In genomic region chr10:124093774-124094418, GRCh38 we compare ENCODE assay signal across 8 cellular contexts. TPM values are rescaled to one million over a fixed set of nuclear protein-coding genes. Genes with fewer than 3 reads are reported as not detected.
DNase-seq lines count a peak whose midpoint lies in the region; ATAC-seq and TF ChIP-seq lines count a peak whose summit lies in the region.
"Not testable (repeated sequence)": the region's sequence is repeated elsewhere in the genome, so short reads cannot be mapped to it uniquely, and the experiment has no call there.

No MANE protein-coding gene starts in this region.

- peak in 1 of 2 donors; percentile 2 for ATAC-seq in naive B cell (ENCODE audit: low read depth in 2 of 2)

- not testable (repeated sequence) for H3K9me3 Mint-ChIP-seq in naive B cell

- not testable (repeated sequence) for H3K9me3 ChIP-seq in PC-9 (ENCODE audit: insufficient read depth, low read depth); adrenal gland (replicated peaks in 1 of 3); iPS-15b (ENCODE audit: control insufficient read depth, insufficient read depth, low read length); smooth muscle cell (replicated peaks; ENCODE audit: low read depth)

- H2AFZ ChIP-seq in PC-9: peak overlapping the region; percentile 77
- H2AFZ ChIP-seq in smooth muscle cell (ENCODE audit: low read depth): peak overlapping the region; percentile 55

- CTCF ChIA-PET in AG04449 (lab: Yijun Ruan, JAX): interaction anchor here (1.4 kb wide), 1 partner anchor 13 kb away, joined by 4 read pairs; no protein-coding TSS in a partner anchor
- CTCF ChIA-PET in PC-9 (lab: Charles Lee): interaction anchor here (0.6 kb wide), 1 partner anchor 12 kb away, joined by 3 read pairs; no protein-coding TSS in a partner anchor

- not testable (repeated sequence) for H3K36me3 Mint-ChIP-seq in naive B cell

- H3K36me3 ChIP-seq in H7 (replicated peaks; ENCODE audit: control insufficient read depth, insufficient read depth, low read length); PC-9 (ENCODE audit: low read depth); adrenal gland (replicated peaks in 1 of 2); iPS-15b (ENCODE audit: control insufficient read depth, insufficient read depth, low read length); smooth muscle cell (ENCODE audit: low read depth): not testable (repeated sequence)

- TF ChIP-seq CTCF in AG04449 (IDR thresholded peaks at IDR 0.05; ENCODE audit: insufficient read depth, low read length, missing control alignments); PC-9 (conservative IDR thresholded peaks at IDR 0.05); epithelial cell of esophagus (IDR thresholded peaks at IDR 0.05; ENCODE audit: insufficient read depth, low read depth, low read length, missing control alignments); smooth muscle cell (IDR thresholded peaks at IDR 0.05; ENCODE audit: borderline replicate concordance, insufficient read depth, poor library complexity, severe bottlenecking): not testable (repeated sequence)
- TF ChIP-seq CTCF in adrenal gland (IDR thresholded peaks at IDR 0.05): peak in 2 of 6 experiments; percentile 8 to 15

- TSS peak; percentile 60 for BruUV-seq in PC-9 (replicated peaks; lab: Mats Ljungman, UMichigan)

- peaks cover 32% of the 10 kb centered on the region for H3K79me2 ChIP-seq in PC-9 (ENCODE audit: low read depth)
- H3K79me2 ChIP-seq in smooth muscle cell (ENCODE audit: low read depth): not testable (repeated sequence)

- POLR2A ChIA-PET in AG04449 (lab: Yijun Ruan, JAX): interaction anchor here (0.6 kb wide), 1 partner anchor 266 kb away, joined by 3 read pairs; no protein-coding TSS in a partner anchor
- POLR2A ChIA-PET in PC-9 (lab: Charles Lee; ENCODE audit: unreplicated experiment): interaction anchor here (0.6 to 0.7 kb wide), 2 partner anchors 12 to 1727 kb away, joined by 3 to 14 read pairs; no protein-coding TSS in a partner anchor

- H3K9me2 ChIP-seq in PC-9 (ENCODE audit: insufficient read depth): not testable (repeated sequence)

- H3K27me3 ChIP-seq in H7 (ENCODE audit: control insufficient read depth, insufficient read depth, low read length) (peaks cover 21% of the 10 kb centered on the region), iPS-15b (ENCODE audit: control insufficient read depth, insufficient read depth, low read length) (peaks cover 20% of the 10 kb centered on the region)
- H3K27me3 ChIP-seq in PC-9 (ENCODE audit: insufficient read depth, low read depth); adrenal gland; smooth muscle cell (ENCODE audit: low read depth): not testable (repeated sequence)

- H3K4me2 ChIP-seq in PC-9 (peak overlapping the region; percentile 81), smooth muscle cell (peak overlapping the region; percentile 96)

- peak overlapping the region; percentile 79 to 98 (median 93) for H3K27ac Mint-ChIP-seq in naive B cell

- H3K4me1 Mint-ChIP-seq in naive B cell: peaks cover 29 to 49% (median 42%) of the 10 kb centered on the region in 3 donors

- H4K20me1 ChIP-seq in PC-9 (ENCODE audit: insufficient read depth) (peaks cover 27% of the 10 kb centered on the region), smooth muscle cell (ENCODE audit: low read depth) (peaks cover 33% of the 10 kb centered on the region)

- DNase-seq in AG04449 (ENCODE audit: low read depth, low spot score); PC-9; smooth muscle cell (lab: John Stamatoyannopoulos, UW; ENCODE audit: unreplicated experiment): not testable (repeated sequence)
- peak; percentile 73 for DNase-seq in H7
- DNase-seq in adrenal gland: peak in 6 of 7 donors; percentile 34 to 79 (median 54)
- DNase-seq in epithelial cell of esophagus (ENCODE audit: low read depth): peak; percentile 36
- DNase-seq in naive B cell: peak; percentile 23

- 0 to 10% (median 5%) methylated on average over 3 to 39 of the region's 39 CpGs for WGBS in adrenal gland, 4 donors
- WGBS in smooth muscle cell (ENCODE audit: low lambda C conversion rate): 7% methylated on average over 39 of the region's 39 CpGs

- H3K4me3 ChIP-seq in AG04449 (ENCODE audit: low read depth, low read length) (peak overlapping the region; percentile 51), H7 (ENCODE audit: insufficient read depth, low read depth, low read length) (peak overlapping the region; percentile 82), PC-9 (peak overlapping the region; percentile 75), adrenal gland (peak overlapping the region in 2 of 4 donors; percentile 40 to 81), epithelial cell of esophagus (ENCODE audit: low read length) (peak overlapping the region; percentile 66), iPS-15b (ENCODE audit: low read depth, low read length) (peak overlapping the region; percentile 59), smooth muscle cell (peak overlapping the region; percentile 79)

- H3F3A ChIP-seq in PC-9 (ENCODE audit: insufficient read depth, low read depth); smooth muscle cell (ENCODE audit: low read depth): not testable (repeated sequence)

- intact Hi-C loops in PC-9 (cut with micrococcal nuclease; ENCODE audit: unreplicated experiment): loop anchor here (1.0 to 5.0 kb wide), 4 partner anchors 30 to 293 kb away; no protein-coding TSS in a partner anchor
- intact Hi-C loops in adrenal gland (cut with DNase I): loop anchor here in 1 of 2 donors (10.0 kb wide), 1 partner anchor 291 kb away; no protein-coding TSS in a partner anchor

- peak overlapping the region; percentile 89 to 95 (median 92) for H3K4me3 Mint-ChIP-seq in naive B cell

- not testable (repeated sequence) for H3K27me3 Mint-ChIP-seq in naive B cell

- TF ChIP-seq POLR2A in adrenal gland (IDR thresholded peaks at IDR 0.05): not testable (repeated sequence)

- H3K27ac ChIP-seq in PC-9 (peak overlapping the region; percentile 83), adrenal gland (peak overlapping the region; percentile 76 to 97 (median 80)), smooth muscle cell (ENCODE audit: low read depth) (peak overlapping the region; percentile 71)

- H3K4me1 ChIP-seq in PC-9 (replicated peaks; ENCODE audit: insufficient read depth) (peaks cover 11% of the 10 kb centered on the region), adrenal gland (replicated peaks in 1 of 2) (peaks cover 7 to 16% of the 10 kb centered on the region in 2 donors)
- not testable (repeated sequence) for H3K4me1 ChIP-seq in iPS-15b (ENCODE audit: control insufficient read depth, insufficient read depth, low read length); smooth muscle cell (ENCODE audit: low read depth)

- H3K9ac ChIP-seq in iPS-15b (ENCODE audit: low read depth, low read length): not testable (repeated sequence)
- peak overlapping the region; percentile 81 for H3K9ac ChIP-seq in smooth muscle cell (ENCODE audit: low read depth)

RNA-seq across cellular contexts. Expression of gene CHST15, which starts 0.5 kb away (rescaled TPM):
- 15.7 and 18.4 TPM in 2 replicates for total RNA-seq in H7 (2014; rRNA removed; shearing (Covaris generic))
- 23.8 and 24.6 TPM in 2 replicates for total RNA-seq in PC-9 (2021)
- 10 to 100 TPM; 24.0 to 54.5 (median 39.8) TPM for total RNA-seq in adrenal gland
- polyA plus RNA-seq in adrenal gland: 10 to 100 TPM in 1 of 3 donors, 1 to 10 TPM in 2; 5.2 to 15.7 (median 8.1) TPM
- 10 to 100 TPM; 13.4 to 19.5 (median 17.0) TPM for polyA plus RNA-seq in naive B cell (ENCODE audit: low read depth in 6 of 6)
- total RNA-seq in smooth muscle cell: 20.4 and 30.3 TPM in 2 replicates
- polyA plus RNA-seq in smooth muscle cell: 11.4 and 14.1 TPM in 2 replicates
